ENCODE assay signal across 1 cellular context in the genomic region with DNA sequence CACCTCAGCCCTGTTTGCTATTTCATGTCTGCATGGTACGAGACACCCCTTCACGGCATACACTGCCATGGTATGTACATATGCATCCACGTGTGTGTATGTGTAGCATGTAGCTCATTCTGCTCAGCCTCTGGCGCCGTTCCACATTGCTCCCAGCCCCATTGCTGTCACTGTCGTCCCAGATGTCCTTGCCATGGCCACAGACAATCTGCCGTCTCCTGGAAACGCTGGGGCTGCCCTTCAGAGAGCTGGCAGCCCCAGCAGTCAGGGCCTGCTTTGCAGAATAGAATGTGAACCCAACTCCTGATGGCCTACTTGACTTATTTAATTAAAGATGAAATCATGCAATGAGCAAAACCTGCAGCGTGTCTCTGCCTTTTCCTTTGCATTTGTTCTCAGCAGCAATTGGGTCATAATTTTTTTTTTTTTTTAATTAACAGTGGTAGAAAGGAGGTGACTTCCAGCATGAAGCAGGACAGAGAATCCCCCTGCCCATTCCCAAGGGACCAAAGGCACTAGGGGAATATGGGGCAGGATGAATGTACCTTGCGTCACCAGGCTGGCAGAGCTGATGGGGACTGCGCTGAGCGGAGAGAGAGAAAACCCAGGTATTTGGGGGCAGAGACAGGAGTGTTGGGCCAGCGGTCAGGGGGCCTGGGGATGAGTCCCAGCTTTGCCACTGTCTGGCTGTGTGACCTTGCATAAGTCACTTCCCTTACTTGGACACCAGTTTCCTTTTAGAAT.
TF ChIP-seq lines count a peak whose summit lies in the region.

No MANE protein-coding gene starts in this region.

TF ChIP-seq in IMR-90, 13 proteins besides CTCF, POLR2A, EP300 and RAD21:
- TF ChIP-seq CEBPB (IDR thresholded peaks at IDR 0.05; ENCODE audit: low read depth, low read length): no peak
